Comparison of ENCODE assay signal across 8 cellular contexts in the genomic region with DNA sequence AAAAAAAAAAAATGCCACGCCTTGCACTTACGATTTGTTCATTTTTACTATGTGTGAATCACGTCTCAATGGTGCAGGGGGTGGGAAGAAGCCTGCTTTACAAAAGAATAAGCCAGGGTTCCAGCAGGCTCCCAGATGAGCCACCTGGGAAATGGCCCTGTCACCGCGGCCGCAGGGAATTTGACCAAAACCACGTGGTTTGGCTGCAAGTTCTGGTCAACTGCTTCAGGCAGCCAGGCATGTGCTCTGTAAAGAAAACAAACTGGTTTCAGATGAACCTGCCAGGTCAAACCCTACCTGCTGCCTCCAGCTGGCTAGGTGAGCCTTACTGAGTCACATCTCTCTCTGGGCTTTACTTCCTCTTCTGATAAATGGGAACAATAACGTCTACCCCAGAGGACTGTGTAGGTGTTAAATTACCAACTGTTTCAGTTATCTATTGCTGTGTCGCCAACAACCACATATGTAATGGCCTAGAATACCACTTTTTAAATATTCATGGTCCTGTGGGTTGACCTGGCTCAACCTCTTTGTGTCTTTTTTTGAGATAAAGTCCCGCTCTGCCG. TPM values are rescaled to one million over a fixed set of nuclear protein-coding genes. Genes with fewer than 3 reads are reported as not detected.
A peak's percentile ranks its signal among the peaks of the same experiment; 100 is the strongest.
DNase-seq lines count a peak whose midpoint lies in the region; ATAC-seq and TF ChIP-seq lines count a peak whose summit lies in the region.

No MANE protein-coding gene starts in this region.

- H3K27ac ChIP-seq in 22Rv1: peak overlapping the region; percentile 86

- no peak overlapping the region for H3K4me3 Mint-ChIP-seq in endothelial cell (ENCODE audit: unreplicated experiment)

- intact Hi-C loops in left cardiac atrium (cut with DNase I): no loop called here

- TF ChIP-seq CTCF in 22Rv1 (IDR thresholded peaks at IDR 0.05) (no peak), endothelial cell (IDR thresholded peaks at IDR 0.05; ENCODE audit: unreplicated experiment) (no peak)

- no peak overlapping the region for H3K27ac Mint-ChIP-seq in endothelial cell (ENCODE audit: unreplicated experiment)

- no peaks in the 10 kb centered on the region for H3K9me3 Mint-ChIP-seq in endothelial cell (ENCODE audit: unreplicated experiment)

- peak; percentile 56 for ATAC-seq in GM19035 (IDR thresholded peaks at IDR 0.05; ENCODE audit: unreplicated experiment)
- ATAC-seq in left cardiac atrium: peak; percentile 14 to 23

- H3K4me1 Mint-ChIP-seq in endothelial cell (ENCODE audit: unreplicated experiment): peaks cover 12% of the 10 kb centered on the region

- DNase-seq in OCI-M1 (lab: John Stamatoyannopoulos, UW): peak; percentile 79
- DNase-seq in left cardiac atrium: no peak
- peak; percentile 78 for DNase-seq in ureter (ENCODE audit: low spot score)
- DNase-seq in SHP77 treated with DMSO at 0.1 percent for 48 hours (lab: John Stamatoyannopoulos, UW): no peak
- no peak for DNase-seq in AML-193 (lab: John Stamatoyannopoulos, UW)
- DNase-seq in endothelial cell (ENCODE audit: low spot score): no peak

- peaks cover 21% of the 10 kb centered on the region for H3K27me3 Mint-ChIP-seq in endothelial cell (ENCODE audit: unreplicated experiment)

- peaks cover 18% of the 10 kb centered on the region for H3K36me3 Mint-ChIP-seq in endothelial cell (ENCODE audit: low read depth, unreplicated experiment)

RNA-seq across cellular contexts. Expression of a gene that starts 30.5 kb away (rescaled TPM):
- total RNA-seq in left cardiac atrium: 10 to 100 TPM; 16.7 to 19.0 TPM
- 13.4 TPM for total RNA-seq in ureter
- total RNA-seq in endothelial cell (ENCODE audit: unreplicated experiment): 4.1 TPM

RNA-seq across cellular contexts. Expression of a gene that starts 46.0 kb away (rescaled TPM):
- not detected for total RNA-seq in left cardiac atrium
- not detected for total RNA-seq in ureter
- not detected for total RNA-seq in endothelial cell (ENCODE audit: unreplicated experiment)

Comparison
In these comparisons a context has a peak if more than half of its experiments do, and no peak if none do; other contexts are left out.
1. DNase-seq: peak in OCI-M1 (single experiment) and ureter (single experiment); none in left cardiac atrium (single experiment), SHP77 treated with DMSO at 0.1 percent for 48 hours (single experiment), AML-193 (0 of 2) and endothelial cell (single experiment).